9 cellular contexts compared by ENCODE assay signal in the genomic region with DNA sequence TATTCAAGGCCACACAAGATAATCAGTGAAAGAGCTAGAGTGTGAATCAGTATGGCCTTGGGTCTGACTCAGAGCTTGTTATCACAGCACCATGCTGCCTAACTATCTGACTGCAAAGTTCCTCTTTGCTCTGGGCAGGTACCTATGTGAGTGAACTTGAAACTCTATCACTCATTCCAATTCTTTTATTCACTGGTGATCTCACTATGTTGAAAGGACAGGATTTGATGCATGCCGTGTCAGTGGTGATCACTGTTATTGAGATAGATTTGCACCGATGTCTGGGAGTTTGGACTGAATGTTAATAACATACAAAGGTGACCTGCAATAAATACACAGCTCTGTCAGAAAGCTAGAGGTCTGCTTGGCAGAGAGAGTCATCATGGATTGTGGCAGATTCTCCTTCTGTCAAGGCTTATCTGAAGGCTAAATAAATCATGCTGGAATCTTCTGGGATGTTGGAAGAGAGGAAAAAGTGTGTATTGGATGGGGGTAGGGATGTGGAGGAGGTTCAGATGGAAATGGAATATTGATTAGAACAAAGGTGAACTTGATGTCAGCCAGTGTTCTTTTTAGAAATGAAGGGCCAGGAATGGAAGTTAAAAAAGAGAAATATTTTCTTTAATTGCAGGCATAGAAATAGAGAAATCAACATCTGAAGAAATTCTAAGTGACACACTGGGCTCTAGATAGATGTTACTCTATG.
DNase-seq lines count a peak whose midpoint lies in the region; ATAC-seq and TF ChIP-seq lines count a peak whose summit lies in the region.
"Had no signal": no experiment of that assay in that cellular context is flagged by ENCODE, and none has a peak within 500 bp of the region (broad histone marks: within the 10 kb centered on the region; RNA-seq: fewer than 3 reads in every experiment).

No MANE protein-coding gene starts in this region.

- no peaks in the 10 kb centered on the region for H3K36me3 Mint-ChIP-seq in activated T-helper 2 cell treated with anti-CD3 and anti-CD28 coated beads, Interferon-gamma antibody, Interleukin-2, Interleukin-4, amounts not matched to agents 10 μg/mL and 5 μg/mL and 100 μg/mL, durations not matched to agents 14 hours and 24 hours and 36 hours (ENCODE audit: low read depth)
- H3K36me3 Mint-ChIP-seq in nephron progenitor cell (ENCODE audit: low read depth) (no peaks in the 10 kb centered on the region), T-cell (no peaks in the 10 kb centered on the region)

- H3K9me3 Mint-ChIP-seq in activated T-helper 2 cell treated with anti-CD3 and anti-CD28 coated beads, Interferon-gamma antibody, Interleukin-2, Interleukin-4, amounts not matched to agents 10 μg/mL and 5 μg/mL and 100 μg/mL, durations not matched to agents 14 hours and 24 hours and 36 hours, result no peaks in the 10 kb centered on the region
- no peaks in the 10 kb centered on the region for H3K9me3 Mint-ChIP-seq in nephron progenitor cell
- H3K9me3 Mint-ChIP-seq in T-cell, result no peaks in the 10 kb centered on the region

- intact Hi-C loops in activated T-helper 2 cell treated with anti-CD3 and anti-CD28 coated beads, Interferon-gamma antibody, Interleukin-2, Interleukin-4, amounts not matched to agents 10 μg/mL and 5 μg/mL and 100 μg/mL, durations not matched to agents 14 hours and 24 hours and 36 hours (cut with micrococcal nuclease), result loop anchor here (5.0 to 10.0 kb wide), 4 partner anchors 202 to 722 kb away; partner anchors contain the start of gene TNFSF15

- TF ChIP-seq CTCF in nephron progenitor cell (IDR thresholded peaks at IDR 0.05), result no peak

- peaks cover 20% of the 10 kb centered on the region for H3K27me3 Mint-ChIP-seq in activated T-helper 2 cell treated with anti-CD3 and anti-CD28 coated beads, Interferon-gamma antibody, Interleukin-2, Interleukin-4, amounts not matched to agents 10 μg/mL and 5 μg/mL and 100 μg/mL, durations not matched to agents 14 hours and 24 hours and 36 hours (ENCODE audit: low read depth)
- H3K27me3 Mint-ChIP-seq in nephron progenitor cell (ENCODE audit: low read depth, poor library complexity) (no peaks in the 10 kb centered on the region), T-cell (peaks cover 27 to 28% of the 10 kb centered on the region in 2 donors)

- ATAC-seq in GM19351 (IDR thresholded peaks at IDR 0.05; ENCODE audit: unreplicated experiment) (peak; percentile 58), HG03064 (IDR thresholded peaks at IDR 0.05; ENCODE audit: low read depth, unreplicated experiment) (peak; percentile 46), T-cell (replicated peaks in 1 of 4) (no peak)

- POLR2A ChIA-PET in T-cell (lab: Charles Lee), result no interaction called here

- in situ Hi-C loops in ACHN (cut with HindIII; ENCODE audit: low pct_ligation_motif_present, low pct_unique_long_range_greater_than_20kb, low sequenced_read_pairs), result no loop called here

- peak; percentile 13 for DNase-seq in ACHN
- DNase-seq in activated T-helper 2 cell treated with anti-CD3 and anti-CD28 coated beads, Interferon-gamma antibody, Interleukin-2, Interleukin-4, amounts not matched to agents 10 μg/mL and 5 μg/mL and 100 μg/mL, durations not matched to agents 14 hours and 24 hours and 36 hours (ENCODE audit: low spot score), result no peak
- DNase-seq in DMS153 (lab: John Stamatoyannopoulos, UW), result no peak
- no peak for DNase-seq in nephron progenitor cell
- DNase-seq in T-cell, result no peak
- DNase-seq in activated gamma-delta T cell (lab: John Stamatoyannopoulos, UW), result no peak
- DNase-seq: pancreas had no signal

- H3K4me1 Mint-ChIP-seq in activated T-helper 2 cell treated with anti-CD3 and anti-CD28 coated beads, Interferon-gamma antibody, Interleukin-2, Interleukin-4, amounts not matched to agents 10 μg/mL and 5 μg/mL and 100 μg/mL, durations not matched to agents 14 hours and 24 hours and 36 hours (ENCODE audit: low read depth), result peaks cover 41% of the 10 kb centered on the region
- H3K4me1 Mint-ChIP-seq in nephron progenitor cell, result peaks cover 38% of the 10 kb centered on the region
- no peaks in the 10 kb centered on the region for H3K4me1 Mint-ChIP-seq in T-cell

- CTCF ChIA-PET in T-cell (lab: Charles Lee), result interaction anchor here in 1 of 2 donors (0.5 kb wide), 1 partner anchor 161 kb away, joined by 3 read pairs; no protein-coding TSS in a partner anchor

- H3K27ac Mint-ChIP-seq in activated T-helper 2 cell treated with anti-CD3 and anti-CD28 coated beads, Interferon-gamma antibody, Interleukin-2, Interleukin-4, amounts not matched to agents 10 μg/mL and 5 μg/mL and 100 μg/mL, durations not matched to agents 14 hours and 24 hours and 36 hours, result peak overlapping the region; percentile 7
- H3K27ac Mint-ChIP-seq in nephron progenitor cell (no peak overlapping the region), T-cell (no peak overlapping the region)

- H3K4me3 Mint-ChIP-seq in activated T-helper 2 cell treated with anti-CD3 and anti-CD28 coated beads, Interferon-gamma antibody, Interleukin-2, Interleukin-4, amounts not matched to agents 10 μg/mL and 5 μg/mL and 100 μg/mL, durations not matched to agents 14 hours and 24 hours and 36 hours (ENCODE audit: low read depth), result no peak overlapping the region
- H3K4me3 Mint-ChIP-seq in nephron progenitor cell, result no peak overlapping the region
- no peak overlapping the region for H3K4me3 Mint-ChIP-seq in T-cell

Comparison
In these comparisons a context has a peak if more than half of its experiments do, and no peak if none do; other contexts are left out.
1. ATAC-seq: peak in GM19351 (single experiment) and HG03064 (single experiment); none in T-cell (0 of 4).